16 cellular contexts compared by ENCODE assay signal in genomic region chr6:167970236-167970635, GRCh38. TPM values are rescaled to one million over a fixed set of nuclear protein-coding genes. Genes with fewer than 3 reads are reported as not detected.
"Had no signal": no experiment of that assay in that cellular context is flagged by ENCODE, and none has a peak within 500 bp of the region (broad histone marks: within the 10 kb centered on the region; RNA-seq: fewer than 3 reads in every experiment).

No MANE protein-coding gene starts in this region.

- H3K27ac ChIP-seq: coronary artery, uterus had no signal

- H3K4me3 ChIP-seq: coronary artery, uterus had no signal

- H3K27me3 ChIP-seq: uterus had no signal

- ATAC-seq: activated T-cell treated with anti-CD3 and anti-CD28 coated beads, Interleukin-2, amount 50 U/mL, for 4 hours; left colon; natural killer cell treated with Interleukin-12 subunit alpha and Interleukin-12 subunit beta and Interleukin-15 and Interleukin-18, amount 100 ng/mL, for 72 hours; stimulated activated naive CD8-positive, alpha-beta T cell treated with anti-CD3 and anti-CD28 coated beads, Interleukin-15, amount 100 ng/mL, for 72 hours had no signal

- DNase-seq: activated CD4-positive, alpha-beta memory T cell treated with anti-CD3 and anti-CD28 coated beads for 36 hours; activated CD4-positive, alpha-beta T cell treated with anti-CD3 and anti-CD28 coated beads for 1 hour; activated effector memory CD4-positive, alpha-beta T cell treated with anti-CD3 and anti-CD28 coated beads, Interleukin-2, amount 50 U/mL, for 16 hours; activated T-cell treated with anti-CD3 and anti-CD28 coated beads, Interleukin-2, amount 50 U/mL, for 4 hours; effector CD8-positive, alpha-beta T cell; immature natural killer cell; left colon; mammary epithelial cell; stimulated activated CD4-positive, alpha-beta T cell treated with anti-CD3 and anti-CD28 coated beads, Interleukin-4, amount 100 ng/mL, for 24 hours; stimulated activated naive CD8-positive, alpha-beta T cell treated with anti-CD3 and anti-CD28 coated beads, Interleukin-15, amount 100 ng/mL, for 72 hours; T-helper 9 cell; uterus had no signal

- H3K4me1 ChIP-seq: uterus had no signal

RNA-seq across cellular contexts. Expression of gene KIF25, which starts 27.2 kb away (rescaled TPM):
- total RNA-seq: activated CD4-positive, alpha-beta memory T cell treated with anti-CD3 and anti-CD28 coated beads for 36 hours; activated T-cell treated with anti-CD3 and anti-CD28 coated beads, Interleukin-2, amount 50 U/mL, for 4 hours; glomerular endothelial cell; mammary epithelial cell; natural killer cell treated with Interleukin-12 subunit alpha and Interleukin-12 subunit beta and Interleukin-15 and Interleukin-18, amount 100 ng/mL, for 72 hours had no signal
- polyA plus RNA-seq: fibroblast of lung, immature natural killer cell, mammary epithelial cell had no signal
